8 cellular contexts compared by ENCODE assay signal in the genomic region with DNA sequence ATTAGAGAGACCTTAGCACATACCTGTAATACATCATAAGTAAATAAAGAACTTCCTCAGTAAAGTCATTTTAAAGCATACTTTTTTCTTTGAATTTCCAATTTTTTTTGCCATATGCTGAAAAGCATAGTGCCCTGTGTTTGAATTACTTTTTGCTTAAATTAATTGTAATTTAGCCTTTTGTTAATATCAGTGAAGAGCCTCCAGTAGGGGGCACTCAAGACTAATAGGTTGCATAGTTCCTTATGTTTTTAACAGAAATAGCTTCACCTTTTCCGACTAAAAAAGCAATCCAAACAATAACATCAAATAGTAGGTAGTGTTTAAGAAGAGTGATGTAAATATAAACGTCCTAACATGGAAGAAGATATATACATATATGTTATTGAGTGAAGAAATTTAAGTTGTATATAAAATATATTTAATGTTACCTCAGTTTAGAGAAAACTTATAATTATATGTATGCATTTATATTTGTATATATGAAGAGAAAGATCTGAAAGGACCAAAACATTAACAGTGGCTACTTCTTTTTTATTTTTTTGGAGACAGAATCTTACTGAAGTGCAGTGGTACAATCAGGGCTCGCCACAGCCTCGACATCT. TPM values are rescaled to one million over a fixed set of nuclear protein-coding genes. Genes with fewer than 3 reads are reported as not detected.
DNase-seq lines count a peak whose midpoint lies in the region; ATAC-seq, FAIRE-seq and TF ChIP-seq lines count a peak whose summit lies in the region.

No MANE protein-coding gene starts in this region.

- TF ChIP-seq RAD21 in A549 (conservative IDR thresholded peaks at IDR 0.05 in 1 of 2, IDR thresholded peaks at IDR 0.05 in 1 of 2) = peak; percentile 89 to 97

- ATAC-seq in A549 (peak in 1 of 2 experiments; percentile 68; a peak in 3 of 6 replicates), HG02642 (IDR thresholded peaks at IDR 0.05; ENCODE audit: poor library complexity, unreplicated experiment) (no peak), GM18858 (IDR thresholded peaks at IDR 0.05; ENCODE audit: unreplicated experiment) (no peak)

- H3K27ac ChIP-seq in A549 (no peak overlapping the region), WERI-Rb-1 (no peak overlapping the region)

- CTCF ChIA-PET in A549 (lab: Yijun Ruan, JAX) = interaction anchor here (0.5 to 8.8 kb wide), 48 partner anchors 9 to 402 kb away, joined by 3 to 169 read pairs (median 4); a partner anchor contains a TSS

- POLR2A ChIA-PET in A549 (lab: Yijun Ruan, JAX) = interaction anchor here (0.7 to 1.6 kb wide), 3 partner anchors 79 to 444 kb away, joined by 4 to 10 read pairs (median 6); a partner anchor contains a TSS

- peak; percentile 97 for TF ChIP-seq CTCF in A549 (IDR thresholded peaks at IDR 0.05)
- TF ChIP-seq CTCF in WERI-Rb-1 (IDR thresholded peaks at IDR 0.05; ENCODE audit: low read depth, low read length) = peak; percentile 44
- TF ChIP-seq CTCF in fibroblast of mammary gland (conservative IDR thresholded peaks at IDR 0.05; ENCODE audit: control insufficient read depth, insufficient read depth, low read depth, low read length) = peak; percentile 71

- no peak for TF ChIP-seq EP300 in A549 (IDR thresholded peaks at IDR 0.05)

- H3K36me3 ChIP-seq in WERI-Rb-1 = peaks cover 78% of the 10 kb centered on the region

- no peaks in the 10 kb centered on the region for H3K27me3 ChIP-seq in WERI-Rb-1 (ENCODE audit: insufficient read depth, low read depth, severe bottlenecking)

- H3K4me1 ChIP-seq in A549 = no peaks in the 10 kb centered on the region

- H3K9me3 ChIP-seq in A549 (no peaks in the 10 kb centered on the region), WERI-Rb-1 (ENCODE audit: severe bottlenecking) (peaks cover under 1% of the 10 kb centered on the region)

- 48% methylated on average over 4 of the region's 4 CpGs for WGBS in A549 (ENCODE audit: missing lambda C conversion rate)

- H3K4me3 ChIP-seq in A549 (no peak overlapping the region), WERI-Rb-1 (ENCODE audit: low read depth, low read length) (no peak overlapping the region), fibroblast of mammary gland (ENCODE audit: control insufficient read depth, low read depth, low read length) (no peak overlapping the region)

- FAIRE-seq in A549 (lab: Jason Lieb, UNC) = peak; percentile 61

- H3K4me2 ChIP-seq in A549 = no peak overlapping the region

- no peak for TF ChIP-seq POLR2A in A549 (IDR thresholded peaks at IDR 0.05; ENCODE audit: low read length)

- DNase-seq in A549 (ENCODE audit: low read depth in 1 of 2, low spot score in 1 of 2) = peak in 1 of 2 experiments; percentile 71
- DNase-seq in EH (ENCODE audit: low read depth) = peak; percentile 65
- DNase-seq in NCI-H1694 treated with DMSO at 0.1 percent for 48 hours (lab: John Stamatoyannopoulos, UW) = peak; percentile 60
- DNase-seq in WERI-Rb-1 = peak; percentile 48
- DNase-seq in fibroblast of mammary gland (ENCODE audit: low read depth) = peak; percentile 71
- peak; percentile 63 for DNase-seq in pons (ENCODE audit: low spot score)

TF ChIP-seq in A549, 52 proteins besides CTCF, POLR2A, EP300 and RAD21:
- TF ChIP-seq SMC3 (IDR thresholded peaks at IDR 0.05) = peak; percentile 93
- TF ChIP-seq, protein P1, sequence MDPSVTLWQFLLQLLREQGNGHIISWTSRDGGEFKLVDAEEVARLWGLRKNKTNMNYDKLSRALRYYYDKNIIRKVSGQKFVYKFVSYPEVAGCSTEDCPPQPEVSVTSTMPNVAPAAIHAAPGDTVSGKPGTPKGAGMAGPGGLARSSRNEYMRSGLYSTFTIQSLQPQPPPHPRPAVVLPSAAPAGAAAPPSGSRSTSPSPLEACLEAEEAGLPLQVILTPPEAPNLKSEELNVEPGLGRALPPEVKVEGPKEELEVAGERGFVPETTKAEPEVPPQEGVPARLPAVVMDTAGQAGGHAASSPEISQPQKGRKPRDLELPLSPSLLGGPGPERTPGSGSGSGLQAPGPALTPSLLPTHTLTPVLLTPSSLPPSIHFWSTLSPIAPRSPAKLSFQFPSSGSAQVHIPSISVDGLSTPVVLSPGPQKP (IDR thresholded peaks at IDR 0.05; ENCODE audit: low read depth, low read length) = no peak

RNA-seq across cellular contexts. Expression of a gene that starts 18.6 kb away (rescaled TPM):
- polyA plus RNA-seq in A549 (2011; rRNA removed) (96.7 and 121 TPM in 2 replicates), A549 (2017; fragmentation: RNase III; extraction: RNeasy Plus Mini Kit Qiagen cat#74134 plus additional on column Dnase treatment) (83.4 to 96.0 TPM (median 91.3 TPM) in 3 replicates)
- polyA plus RNA-seq in A549 (2012; cell fraction: cytosol; rRNA removed) = 46.0 and 55.9 TPM in 2 replicates
- polyA plus RNA-seq in A549 (2012; cell fraction: nucleus; rRNA removed) = 15.0 and 24.2 TPM in 2 replicates
- polyA minus RNA-seq in A549 (2011; rRNA and poly(A)+ RNA removed) = 21.7 and 26.4 TPM in 2 replicates

RNA-seq across cellular contexts. Expression of a gene that starts 19.2 kb away (rescaled TPM):
- polyA plus RNA-seq in A549 (2011; rRNA removed) (0.12 TPM in 2 replicates), A549 (2017; fragmentation: RNase III; extraction: RNeasy Plus Mini Kit Qiagen cat#74134 plus additional on column Dnase treatment) (0.03 to 0.08 TPM (median 0.04 TPM) in 3 replicates)
- 0.04 and 0.05 TPM in 2 replicates for polyA plus RNA-seq in A549 (2012; cell fraction: cytosol; rRNA removed)
- 0.04 and 0.07 TPM in 2 replicates for polyA plus RNA-seq in A549 (2012; cell fraction: nucleus; rRNA removed)
- 0.04 and 0.05 TPM in 2 replicates for polyA minus RNA-seq in A549 (2011; rRNA and poly(A)+ RNA removed)

RNA-seq across cellular contexts. Expression of a gene that starts 44.6 kb away (rescaled TPM):
- polyA plus RNA-seq in A549 (2011; rRNA removed) (0.25 and 0.26 TPM in 2 replicates), A549 (2017; fragmentation: RNase III; extraction: RNeasy Plus Mini Kit Qiagen cat#74134 plus additional on column Dnase treatment) (0.05 to 0.09 TPM (median 0.08 TPM) in 3 replicates)
- 0.01 TPM in 2 replicates for polyA plus RNA-seq in A549 (2012; cell fraction: cytosol; rRNA removed)
- polyA plus RNA-seq in A549 (2012; cell fraction: nucleus; rRNA removed) = 0.01 TPM in 2 replicates
- 0.12 and 0.19 TPM in 2 replicates for polyA minus RNA-seq in A549 (2011; rRNA and poly(A)+ RNA removed)

Comparison
In these comparisons a context has a peak if more than half of its experiments do, and no peak if none do; other contexts are left out.
1. CTCF ChIP-seq: peak in every context shown above with its lines; median percentile 97 in A549; 71 in fibroblast of mammary gland; 44 in WERI-Rb-1.